Comparison of ENCODE assay signal across 13 cellular contexts in the genomic region with DNA sequence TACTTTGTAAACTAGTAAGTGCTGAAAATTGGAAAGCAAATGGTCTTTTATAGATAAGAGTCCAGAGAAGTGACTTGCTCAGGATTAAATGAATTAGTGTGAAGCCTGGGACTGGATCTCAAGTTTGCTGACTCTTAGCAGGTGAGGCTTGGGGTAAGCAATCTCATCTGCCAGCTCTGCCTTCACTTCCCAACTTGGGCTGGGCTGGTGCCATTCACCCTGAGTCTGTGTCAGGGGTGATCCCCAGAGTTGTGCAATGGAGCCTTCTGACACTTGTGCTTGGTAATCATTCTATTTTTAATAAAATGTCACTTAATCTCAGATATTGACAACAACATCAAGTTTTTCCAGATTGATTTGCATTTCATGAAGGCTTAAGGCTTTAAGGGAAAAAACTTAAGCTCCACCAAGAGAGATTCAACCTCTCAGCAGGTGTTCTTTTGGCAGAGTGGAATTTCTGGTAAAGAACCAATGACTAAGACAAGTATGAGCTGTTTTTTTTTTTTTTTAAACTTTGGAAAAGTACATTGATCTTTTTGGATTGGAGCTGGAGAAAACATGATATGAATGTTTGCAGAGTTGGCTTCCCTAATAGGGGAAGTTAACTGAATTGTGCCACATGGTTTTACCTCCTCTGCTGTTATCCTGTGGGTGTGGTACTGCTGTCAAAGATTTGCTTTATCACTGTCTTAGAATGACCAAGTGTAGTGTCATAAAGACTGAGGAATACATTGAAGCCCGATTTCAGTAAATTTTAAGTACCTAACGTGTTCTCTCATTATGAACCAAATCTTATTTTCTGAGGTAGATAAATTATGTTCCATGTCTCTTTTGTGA. TPM values are rescaled to one million over a fixed set of nuclear protein-coding genes. Genes with fewer than 3 reads are reported as not detected.
"Had no signal": no experiment of that assay in that cellular context is flagged by ENCODE, and none has a peak within 500 bp of the region (broad histone marks: within the 10 kb centered on the region; RNA-seq: fewer than 3 reads in every experiment).

No MANE protein-coding gene starts in this region.

- H3K4me1 ChIP-seq: sigmoid colon, spleen, stomach, uterus had no signal

- H3K4me3 Mint-ChIP-seq: activated naive CD8-positive, alpha-beta T cell treated with anti-CD3 and anti-CD28 coated beads, Interleukin-2, amount 10 ng/mL, durations not matched to agents 7 days and 5 days; neural crest cell had no signal

- H3K36me3 Mint-ChIP-seq: activated naive CD8-positive, alpha-beta T cell treated with anti-CD3 and anti-CD28 coated beads, Interleukin-2, amount 10 ng/mL, durations not matched to agents 7 days and 5 days had no signal

- H3K36me3 ChIP-seq: sigmoid colon, spleen, stomach, uterus had no signal

- H3K27ac Mint-ChIP-seq: activated naive CD8-positive, alpha-beta T cell treated with anti-CD3 and anti-CD28 coated beads, Interleukin-2, amount 10 ng/mL, durations not matched to agents 7 days and 5 days had no signal

- H3K4me3 ChIP-seq: lung, sigmoid colon, spleen, stomach, uterus had no signal

- H3K9me3 ChIP-seq: sigmoid colon, uterus had no signal

- DNase-seq: activated CD4-positive, alpha-beta T cell treated with anti-CD3 and anti-CD28 coated beads, Interleukin-2, amount 50 U/mL, for 4 hours; activated CD4-positive, CD25-positive, alpha-beta regulatory T cell treated with anti-CD3 and anti-CD28 coated beads, Interleukin-2, amount 50 U/mL, for 72 hours; activated naive CD4-positive, alpha-beta T cell; activated naive CD8-positive, alpha-beta T cell treated with anti-CD3 and anti-CD28 coated beads, Interleukin-2, amount 10 ng/mL, durations not matched to agents 7 days and 5 days; activated T-cell treated with anti-CD3 and anti-CD28 coated beads for 4 hours; midbrain; sigmoid colon; spleen; stomach; T-helper 2 cell; uterus had no signal

- H3K27me3 ChIP-seq: sigmoid colon, stomach, uterus had no signal

- H3K4me1 Mint-ChIP-seq: activated naive CD8-positive, alpha-beta T cell treated with anti-CD3 and anti-CD28 coated beads, Interleukin-2, amount 10 ng/mL, durations not matched to agents 7 days and 5 days had no signal

- H3K27ac ChIP-seq: sigmoid colon, spleen, stomach, uterus had no signal

RNA-seq across cellular contexts. Expression of gene GPR37, which starts 48.6 kb away (rescaled TPM):
- total RNA-seq: activated naive CD8-positive, alpha-beta T cell treated with anti-CD3 and anti-CD28 coated beads, Interleukin-2, amount 10 ng/mL, durations not matched to agents 7 days and 5 days had no signal
